Comparison of ENCODE assay signal across 8 cellular contexts in genomic region chr19:37007587-37008220, GRCh38.
DNase-seq lines count a peak whose midpoint lies in the region; ATAC-seq and TF ChIP-seq lines count a peak whose summit lies in the region.

No MANE protein-coding gene starts in this region.

- H3K36me3 ChIP-seq in thyroid gland = no peaks in the 10 kb centered on the region

- H3K27me3 ChIP-seq in thyroid gland = no peaks in the 10 kb centered on the region

- ATAC-seq in HG02610 (IDR thresholded peaks at IDR 0.05; ENCODE audit: unreplicated experiment) = no peak

- peak; percentile 12 for DNase-seq in COLO829 (ENCODE audit: low spot score)
- DNase-seq in activated CD4-positive, alpha-beta T cell treated with anti-CD3 and anti-CD28 coated beads for 24 hours (ENCODE audit: low read depth in 2 of 2) = peak; percentile 5 to 6
- no peak for DNase-seq in epithelial cell of proximal tubule (ENCODE audit: low read depth)
- DNase-seq in pons (ENCODE audit: low spot score) = peak; percentile 2
- DNase-seq in thyroid gland = peak; percentile 84 to 85
- DNase-seq in D341Med (ENCODE audit: low spot score) = no peak
- no peak for DNase-seq in SW 1271 (lab: John Stamatoyannopoulos, UW)

- H3K27ac ChIP-seq in thyroid gland = peak overlapping the region in 2 of 3 donors; percentile 29 to 54

- TF ChIP-seq POLR2A in thyroid gland (IDR thresholded peaks at IDR 0.05) = peak in 1 of 2 donors; percentile 51

- H3K4me1 ChIP-seq in thyroid gland = peaks cover 2 to 11% of the 10 kb centered on the region in 2 donors

- WGBS in thyroid gland, 2 donors = 46 to 63% methylated on average over 18 to 22 of the region's 48 CpGs

- intact Hi-C loops in thyroid gland (cut with DNase I) = no loop called here

- TF ChIP-seq CTCF in epithelial cell of proximal tubule (conservative IDR thresholded peaks at IDR 0.05; ENCODE audit: low read depth, low read length) (no peak), thyroid gland (IDR thresholded peaks at IDR 0.05) (no peak)

- H3K4me3 ChIP-seq in epithelial cell of proximal tubule (ENCODE audit: low read depth, low read length) = peak overlapping the region; percentile 27
- peak overlapping the region; percentile 29 to 50 (median 37) for H3K4me3 ChIP-seq in thyroid gland (replicated peaks in 1 of 3)

- H3K9me3 ChIP-seq in thyroid gland = no peaks in the 10 kb centered on the region

Comparison
In these comparisons a context has a peak if more than half of its experiments do, and no peak if none do; other contexts are left out.
1. DNase-seq: peak in COLO829 (single experiment), activated CD4-positive, alpha-beta T cell treated with anti-CD3 and anti-CD28 coated beads for 24 hours (2 of 2), pons (single experiment) and thyroid gland (2 of 2); none in epithelial cell of proximal tubule (single experiment), D341Med (single experiment) and SW 1271 (0 of 2).